ENCODE assay signal across 18 cellular contexts in genomic region chr14:99175331-99176155, GRCh38.
DNase-seq lines count a peak whose midpoint lies in the region; ATAC-seq and TF ChIP-seq lines count a peak whose summit lies in the region.
"Had no signal": no experiment of that assay in that cellular context is flagged by ENCODE, and none has a peak within 500 bp of the region (broad histone marks: within the 10 kb centered on the region; RNA-seq: fewer than 3 reads in every experiment).

No MANE protein-coding gene starts in this region.

- no peaks in the 10 kb centered on the region for H3K27me3 ChIP-seq in RWPE2 (ENCODE audit: insufficient read depth, poor library complexity, severe bottlenecking)
- H3K27me3 ChIP-seq in stomach, result peaks cover 0 to 4% (median 0%) of the 10 kb centered on the region in 3 donors
- H3K27me3 ChIP-seq: BLaER1 had no signal

- intact Hi-C loops in stomach (cut with DNase I; ENCODE audit: low total_unique reads) (no loop called here), Right ventricle myocardium superior (cut with DNase I) (no loop called here)

- H3K36me3 ChIP-seq in RWPE2 (ENCODE audit: low read depth) (no peaks in the 10 kb centered on the region), stomach (no peaks in the 10 kb centered on the region)

- ATAC-seq in RWPE2 (ENCODE audit: low read depth) (no peak), Right ventricle myocardium superior (ENCODE audit: poor library complexity) (no peak), HG02759 (IDR thresholded peaks at IDR 0.05; ENCODE audit: unreplicated experiment) (no peak)
- ATAC-seq: GM12878, HepG2, PC-3 had no signal

- peak; percentile 42 for DNase-seq in activated CD8-positive, alpha-beta memory T cell treated with anti-CD3 and anti-CD28 coated beads, Interleukin-2, amount 50 U/mL, for 48 hours
- DNase-seq in activated CD8-positive, alpha-beta memory T cell treated with anti-CD3 and anti-CD28 coated beads, Interleukin-2, amount 50 U/mL, for 4 hours, result no peak
- DNase-seq in RWPE2 (ENCODE audit: low spot score), result peak; percentile 69
- peak; percentile 35 for DNase-seq in islet precursor cell
- DNase-seq in stomach, result peak; percentile 15
- no peak for DNase-seq in Right ventricle myocardium superior
- no peak for DNase-seq in GOT3 (lab: John Stamatoyannopoulos, UW)
- DNase-seq: GDM1, KG1, NCI-H1436, NCI-H2029 treated with DMSO at 0.1 percent for 48 hours, NCI-H510A treated with DMSO at 0.1 percent for 48 hours, NCI-H82, PC-3 had no signal

- H3K4me3 ChIP-seq in RWPE2 (ENCODE audit: severe bottlenecking) (no peak overlapping the region), stomach (no peak overlapping the region)
- H3K4me3 ChIP-seq: BLaER1, GM12878 had no signal

- TF ChIP-seq CTCF in RWPE2 (IDR thresholded peaks at IDR 0.05; ENCODE audit: poor library complexity, severe bottlenecking) (no peak), stomach (IDR thresholded peaks at IDR 0.05) (no peak)

- no peak overlapping the region for H3K27ac ChIP-seq in RWPE2 (ENCODE audit: poor library complexity, severe bottlenecking)
- H3K27ac ChIP-seq in stomach, result no peak overlapping the region
- H3K27ac ChIP-seq: BLaER1 had no signal

- TF ChIP-seq POLR2A in stomach (IDR thresholded peaks at IDR 0.05), result no peak

- no peaks in the 10 kb centered on the region for H3K9me3 ChIP-seq in RWPE2 (ENCODE audit: severe bottlenecking)
- no peaks in the 10 kb centered on the region for H3K9me3 ChIP-seq in stomach

- TF ChIP-seq EP300 in stomach (IDR thresholded peaks at IDR 0.05), result no peak

- no peaks in the 10 kb centered on the region for H3K4me1 ChIP-seq in RWPE2 (ENCODE audit: insufficient read depth, poor library complexity, severe bottlenecking)
- peaks cover 0 to 7% (median 0%) of the 10 kb centered on the region in 4 donors for H3K4me1 ChIP-seq in stomach

- 96 to 98% (median 97%) methylated on average over 81 to 95 of the region's 95 CpGs for WGBS in stomach, 5 donors

Comparison
In these comparisons a context has a peak if more than half of its experiments do, and no peak if none do; other contexts are left out.
1. DNase-seq: peak in activated CD8-positive, alpha-beta memory T cell treated with anti-CD3 and anti-CD28 coated beads, Interleukin-2, amount 50 U/mL, for 48 hours (single experiment), RWPE2 (single experiment), islet precursor cell (single experiment) and stomach (single experiment); none in activated CD8-positive, alpha-beta memory T cell treated with anti-CD3 and anti-CD28 coated beads, Interleukin-2, amount 50 U/mL, for 4 hours (single experiment), Right ventricle myocardium superior (single experiment) and GOT3 (single experiment).